ENCODE assay signal across 13 cellular contexts in genomic region chr4:3318561-3319021, GRCh38. TPM values are rescaled to one million over a fixed set of nuclear protein-coding genes. Genes with fewer than 3 reads are reported as not detected.
A peak's percentile ranks its signal among the peaks of the same experiment; 100 is the strongest.
DNase-seq lines count a peak whose midpoint lies in the region; ATAC-seq and TF ChIP-seq lines count a peak whose summit lies in the region.
"Had no signal": no experiment of that assay in that cellular context is flagged by ENCODE, and none has a peak within 500 bp of the region (broad histone marks: within the 10 kb centered on the region; RNA-seq: fewer than 3 reads in every experiment).

No MANE protein-coding gene starts in this region.

- POLR2A ChIA-PET in IMR-90 (lab: Charles Lee; ENCODE audit: unreplicated experiment): no interaction called here

- H2AK5ac ChIP-seq in IMR-90 (ENCODE audit: low read depth, low read length) (no peak overlapping the region), mesendoderm (ENCODE audit: low read length) (no peak overlapping the region)

- H3K79me2 ChIP-seq in DND-41 (ENCODE audit: insufficient read depth, low read length) (no peaks in the 10 kb centered on the region), mesendoderm (ENCODE audit: control insufficient read depth, insufficient read depth, low read length) (no peaks in the 10 kb centered on the region)

- H3K4ac ChIP-seq in IMR-90 (ENCODE audit: low read depth, low read length): no peak overlapping the region
- H3K4ac ChIP-seq in mesendoderm (ENCODE audit: low read depth, low read length): no peak overlapping the region

- no peak overlapping the region for H3K14ac ChIP-seq in IMR-90 (replicated peaks; ENCODE audit: low read depth, low read length)

- H3K4me1 ChIP-seq in DND-41 (ENCODE audit: insufficient read depth, low read length) (no peaks in the 10 kb centered on the region), IMR-90 (ENCODE audit: control insufficient read depth, insufficient read depth, low read length) (peaks cover 3% of the 10 kb centered on the region; the same call in 1 of the 2 replicates), mesendoderm (ENCODE audit: control insufficient read depth, low read depth, low read length) (no peaks in the 10 kb centered on the region)

- H4K5ac ChIP-seq in IMR-90 (ENCODE audit: low read depth, low read length): no peak overlapping the region
- no peak overlapping the region for H4K5ac ChIP-seq in mesendoderm (ENCODE audit: low read length)

- no peak overlapping the region for H4K8ac ChIP-seq in IMR-90 (ENCODE audit: low read depth in 2 of 2, low read length in 2 of 2)
- H4K8ac ChIP-seq in mesendoderm (ENCODE audit: low read depth, low read length): no peak overlapping the region

- DNase-seq in DND-41 (no peak), IMR-90 (no peak), coronary artery (ENCODE audit: low spot score) (peak; percentile 61), mesendoderm (peak; percentile 91), NCI-H1930 (lab: John Stamatoyannopoulos, UW) (no peak)
- no peak for DNase-seq in activated CD4-positive, alpha-beta T cell treated with anti-CD3 and anti-CD28 coated beads, Interleukin-2, amount 50 U/mL, for 4 hours
- DNase-seq: activated CD4-positive, alpha-beta T cell treated with anti-CD3 and anti-CD28 coated beads, Interleukin-2, amount 50 U/mL, for 1 hour; CD8-positive, alpha-beta memory T cell; midbrain; NCI-H1694 treated with DMSO at 0.1 percent for 48 hours had no signal

- in situ Hi-C loops in IMR-90 (cut with MboI; ENCODE audit: low sequenced_read_pairs): no loop called here

- peaks cover 60% of the 10 kb centered on the region for H4K20me1 ChIP-seq in DND-41 (ENCODE audit: insufficient read depth, low read length)
- peaks cover 18% of the 10 kb centered on the region for H4K20me1 ChIP-seq in IMR-90 (ENCODE audit: insufficient read depth, low read length)

- H3K4me3 ChIP-seq in DND-41 (ENCODE audit: low read depth in 1 of 2, low read length in 2 of 2) (no peak overlapping the region), IMR-90 (ENCODE audit: insufficient read depth, low read depth, low read length) (no peak overlapping the region), coronary artery (no peak overlapping the region), mesendoderm (ENCODE audit: low read length) (no peak overlapping the region)
- H3K4me3 ChIP-seq: suprapubic skin had no signal

- no peak overlapping the region for H2BK20ac ChIP-seq in IMR-90 (ENCODE audit: low read depth, low read length)

- H3K56ac ChIP-seq in IMR-90 (ENCODE audit: extremely low read depth, insufficient read depth, low read length) (no peak overlapping the region), mesendoderm (ENCODE audit: low read length) (no peak overlapping the region)

- ATAC-seq in DND-41 (ENCODE audit: insufficient read depth, low read depth) (no peak), IMR-90 (ENCODE audit: low read depth) (no peak), HG03280 (IDR thresholded peaks at IDR 0.05; ENCODE audit: unreplicated experiment) (no peak), GM19351 (IDR thresholded peaks at IDR 0.05; ENCODE audit: unreplicated experiment) (no peak)

- no peak overlapping the region for H2AK9ac ChIP-seq in IMR-90 (replicated peaks; ENCODE audit: low read depth, low read length, poor library complexity)

- WGBS in IMR-90 (ENCODE audit: extremely low coverage in 2 of 2, insufficient read length in 1 of 2), 2 experiments: 100% methylated on average over 2 of the region's 10 CpGs; no CpG with 5 or more reads in 1 of the 2 experiments
- WGBS in mesendoderm (ENCODE audit: extremely low coverage, insufficient coverage, low lambda C conversion rate): no CpG with 5 or more reads among the region's 10 CpGs

- H3K27ac ChIP-seq in DND-41 (ENCODE audit: low read length): no peak overlapping the region
- H3K27ac ChIP-seq in IMR-90 (ENCODE audit: insufficient read depth, low read length): no peak overlapping the region
- no peak overlapping the region for H3K27ac ChIP-seq in coronary artery
- H3K27ac ChIP-seq in mesendoderm (ENCODE audit: low read depth, low read length): no peak overlapping the region
- H3K27ac ChIP-seq: suprapubic skin had no signal

- no peak overlapping the region for H3K18ac ChIP-seq in IMR-90 (ENCODE audit: low read depth, low read length)
- no peak overlapping the region for H3K18ac ChIP-seq in mesendoderm (ENCODE audit: low read length)

- H2BK5ac ChIP-seq in IMR-90 (ENCODE audit: low read depth, low read length, poor library complexity, severe bottlenecking): no peak overlapping the region
- no peak overlapping the region for H2BK5ac ChIP-seq in mesendoderm (ENCODE audit: low read length)

- H3K27me3 ChIP-seq in DND-41 (ENCODE audit: insufficient read depth, low read length, poor library complexity) (no peaks in the 10 kb centered on the region), IMR-90 (ENCODE audit: control insufficient read depth, insufficient read depth, low read length) (no peaks in the 10 kb centered on the region), mesendoderm (ENCODE audit: insufficient read depth, low read length, poor library complexity) (no peaks in the 10 kb centered on the region)
- H3K27me3 ChIP-seq: suprapubic skin had no signal

- H2BK120ac ChIP-seq in IMR-90 (ENCODE audit: low read depth, low read length) (no peak overlapping the region), mesendoderm (ENCODE audit: low read depth, low read length) (no peak overlapping the region)

- no peak for TF ChIP-seq RAD21 in IMR-90 (IDR thresholded peaks at IDR 0.05; ENCODE audit: low read length)

- H3K36me3 ChIP-seq in DND-41 (ENCODE audit: insufficient read depth, low read length) (no peaks in the 10 kb centered on the region), IMR-90 (ENCODE audit: control insufficient read depth, insufficient read depth, low read length) (peaks cover 28% of the 10 kb centered on the region), mesendoderm (ENCODE audit: control insufficient read depth, insufficient read depth, low read length) (no peaks in the 10 kb centered on the region)

- no peak overlapping the region for H3K4me2 ChIP-seq in DND-41 (ENCODE audit: insufficient read depth, low read length)
- H3K4me2 ChIP-seq in IMR-90 (ENCODE audit: low read depth, low read length): no peak overlapping the region
- no peak overlapping the region for H3K4me2 ChIP-seq in mesendoderm (ENCODE audit: low read length)

- TF ChIP-seq POLR2A in IMR-90 (IDR thresholded peaks at IDR 0.05; ENCODE audit: low read depth, low read length): no peak

- H3K23ac ChIP-seq in IMR-90 (ENCODE audit: low read depth, low read length): no peak overlapping the region
- no peak overlapping the region for H3K23ac ChIP-seq in mesendoderm (ENCODE audit: low read length)

- peaks cover 18% of the 10 kb centered on the region; the same call in 1 of the 2 replicates for H3K9me1 ChIP-seq in IMR-90 (ENCODE audit: insufficient read depth, low read length)

- H2BK15ac ChIP-seq in IMR-90 (ENCODE audit: low read depth, low read length) (no peak overlapping the region), mesendoderm (replicated peaks; ENCODE audit: low read depth) (no peak overlapping the region)

- no peak overlapping the region for H4K91ac ChIP-seq in IMR-90 (ENCODE audit: insufficient read depth, low read depth, low read length)

- dilution Hi-C loops in IMR-90 (cut with HindIII; ENCODE audit: low sequenced_read_pairs, unreplicated experiment): no loop called here

- intact Hi-C loops in IMR-90 (cut with micrococcal nuclease): no loop called here

- H3K79me1 ChIP-seq in IMR-90 (ENCODE audit: low read depth in 1 of 2, low read length in 2 of 2): peaks cover 33 to 85% of the 10 kb centered on the region in 2 experiments
- peaks cover 7% of the 10 kb centered on the region for H3K79me1 ChIP-seq in mesendoderm (ENCODE audit: low read length)

- TF ChIP-seq CTCF in DND-41 (IDR thresholded peaks at IDR 0.05; ENCODE audit: borderline replicate concordance, extremely low read depth, low read length, poor library complexity, severe bottlenecking): peak; percentile 35
- TF ChIP-seq CTCF in IMR-90 (conservative IDR thresholded peaks at IDR 0.05; ENCODE audit: low read depth, low read length): peak; percentile 15; the same call in 1 of the 2 replicates
- no peak for TF ChIP-seq CTCF in coronary artery (IDR thresholded peaks at IDR 0.05)

- BruUV-seq in IMR-90 (replicated peaks; lab: Mats Ljungman, UMichigan): no TSS peak

- H3K9me3 ChIP-seq in DND-41 (ENCODE audit: insufficient read depth, low read length, severe bottlenecking) (no peaks in the 10 kb centered on the region), IMR-90 (ENCODE audit: control insufficient read depth, insufficient read depth, low read length) (no peaks in the 10 kb centered on the region)
- H3K9me3 ChIP-seq: suprapubic skin had no signal

- H2AFZ ChIP-seq in DND-41 (ENCODE audit: low read depth, low read length) (no peak overlapping the region), IMR-90 (replicated peaks; ENCODE audit: low read length, poor library complexity) (no peak overlapping the region)

- CTCF ChIA-PET in IMR-90 (lab: Yijun Ruan, JAX): interaction anchor here (0.6 kb wide), 1 partner anchor 1099 kb away, joined by 4 read pairs; no protein-coding TSS in a partner anchor

- no peak overlapping the region for H3K9ac ChIP-seq in DND-41 (ENCODE audit: low read depth, low read length)
- H3K9ac ChIP-seq in IMR-90 (ENCODE audit: low read depth, low read length): no peak overlapping the region
- no peak overlapping the region for H3K9ac ChIP-seq in mesendoderm (ENCODE audit: low read length)

TF ChIP-seq in IMR-90, 13 proteins besides CTCF, POLR2A, EP300 and RAD21 (continues in another document):
- no peak for TF ChIP-seq SMC3 (IDR thresholded peaks at IDR 0.05; ENCODE audit: low read depth, low read length)
- TF ChIP-seq FOS (IDR thresholded peaks at IDR 0.05; ENCODE audit: low read depth, low read length): no peak
- no peak for TF ChIP-seq ELK1 (IDR thresholded peaks at IDR 0.05; ENCODE audit: borderline replicate concordance, low read depth, low read length)
- no peak for TF ChIP-seq RCOR1 (IDR thresholded peaks at IDR 0.05; ENCODE audit: insufficient replicate concordance, low read length)
- no peak for TF ChIP-seq CHD1 (IDR thresholded peaks at IDR 0.05; ENCODE audit: low read depth, low read length)
- TF ChIP-seq CEBPB (IDR thresholded peaks at IDR 0.05; ENCODE audit: low read depth, low read length): no peak
- no peak for TF ChIP-seq NFE2L2 (IDR thresholded peaks at IDR 0.05; ENCODE audit: low read depth, low read length)

RNA-seq across cellular contexts. Expression of gene RGS12, which starts 25.8 kb away (rescaled TPM):
- total RNA-seq in IMR-90 (2012; rRNA removed): 11.8 and 13.1 TPM in 2 replicates
- 12.0 and 15.7 TPM in 2 replicates for polyA plus RNA-seq in IMR-90 (2012; rRNA removed)
- 9.1 and 13.7 TPM in 2 replicates for polyA plus RNA-seq in IMR-90 (2012; cell fraction: cytosol; rRNA removed)
- polyA plus RNA-seq in IMR-90 (2012; cell fraction: nucleus; rRNA removed; ENCODE audit: low replicate concordance): 27.6 and 42.6 TPM in 2 replicates
- 7.8 TPM for polyA plus RNA-seq in mesendoderm (2013, experiment 1 of 2)
- polyA plus RNA-seq in mesendoderm (2013, experiment 2 of 2): 8.4 TPM

Comparison
In these comparisons a context has a peak if more than half of its experiments do, and no peak if none do; other contexts are left out.
1. DNase-seq: peak in coronary artery (single experiment) and mesendoderm (single experiment); none in DND-41 (single experiment), IMR-90 (single experiment), NCI-H1930 (0 of 2) and activated CD4-positive, alpha-beta T cell treated with anti-CD3 and anti-CD28 coated beads, Interleukin-2, amount 50 U/mL, for 4 hours (0 of 2).